ENCODE assay signal across 19 cellular contexts in genomic region chr18:36592282-36592681, GRCh38.
"Had no signal": no experiment of that assay in that cellular context is flagged by ENCODE, and none has a peak within 500 bp of the region (broad histone marks: within the 10 kb centered on the region; RNA-seq: fewer than 3 reads in every experiment).

No MANE protein-coding gene starts in this region.

- H3K4me1 ChIP-seq: prostate gland, right lobe of liver, spleen, testis had no signal

- H3K4me1 Mint-ChIP-seq: activated CD4-positive, alpha-beta T cell treated with anti-CD3 and anti-CD28 coated beads for 36 hours; activated naive CD8-positive, alpha-beta T cell treated with anti-CD3 and anti-CD28 coated beads, Interleukin-2, amount 10 ng/mL, durations not matched to agents 7 days and 5 days; T-cell had no signal

- H3K9me3 ChIP-seq: ascending aorta, prostate gland, right lobe of liver, spleen, testis had no signal

- H3K27me3 ChIP-seq: ascending aorta, right lobe of liver, spleen, testis had no signal

- H3K27ac Mint-ChIP-seq: activated CD4-positive, alpha-beta T cell treated with anti-CD3 and anti-CD28 coated beads for 36 hours; activated CD8-positive, alpha-beta T cell treated with anti-CD3 and anti-CD28 coated beads for 36 hours; activated naive CD8-positive, alpha-beta T cell treated with anti-CD3 and anti-CD28 coated beads, Interleukin-2, amount 10 ng/mL, durations not matched to agents 7 days and 5 days; naive thymus-derived CD4-positive, alpha-beta T cell; stimulated activated naive CD8-positive, alpha-beta T cell treated with anti-CD3 and anti-CD28 coated beads, Interleukin-15, Interleukin-2, amounts not matched to agents 100 ng/mL and 50 ng/mL, for 24 hours; T-cell had no signal

- DNase-seq: activated CD4-positive, alpha-beta T cell treated with anti-CD3 and anti-CD28 coated beads for 36 hours; activated CD8-positive, alpha-beta memory T cell treated with anti-CD3 and anti-CD28 coated beads, Interleukin-2, amount 50 U/mL, for 4 hours; activated CD8-positive, alpha-beta T cell treated with anti-CD3 and anti-CD28 coated beads for 36 hours; activated naive CD8-positive, alpha-beta T cell treated with anti-CD3 and anti-CD28 coated beads, Interleukin-2, amount 10 ng/mL, durations not matched to agents 7 days and 5 days; glutamatergic neuron; left colon; naive thymus-derived CD4-positive, alpha-beta T cell; occipital lobe; right lobe of liver; spleen; stimulated activated CD8-positive, alpha-beta memory T cell treated with anti-CD3 and anti-CD28 coated beads, Interleukin-4, amount 100 ng/mL, for 48 hours; T-cell; testis had no signal

- FAIRE-seq: colon, endothelial cell of umbilical vein had no signal

- H3K27ac ChIP-seq: ascending aorta, prostate gland, right lobe of liver, spleen, testis, VCaP had no signal

- H3K36me3 Mint-ChIP-seq: activated naive CD8-positive, alpha-beta T cell treated with anti-CD3 and anti-CD28 coated beads, Interleukin-2, amount 10 ng/mL, durations not matched to agents 7 days and 5 days; naive thymus-derived CD4-positive, alpha-beta T cell; T-cell had no signal

- H3K9me3 Mint-ChIP-seq: activated CD8-positive, alpha-beta T cell treated with anti-CD3 and anti-CD28 coated beads for 36 hours; activated naive CD8-positive, alpha-beta T cell treated with anti-CD3 and anti-CD28 coated beads, Interleukin-2, amount 10 ng/mL, durations not matched to agents 7 days and 5 days; naive thymus-derived CD4-positive, alpha-beta T cell; stimulated activated naive CD8-positive, alpha-beta T cell treated with anti-CD3 and anti-CD28 coated beads, Interleukin-15, Interleukin-2, amounts not matched to agents 100 ng/mL and 50 ng/mL, for 24 hours; T-cell had no signal

- ATAC-seq: activated CD4-positive, alpha-beta T cell treated with anti-CD3 and anti-CD28 coated beads for 36 hours; activated CD8-positive, alpha-beta T cell treated with anti-CD3 and anti-CD28 coated beads for 36 hours; left colon; naive thymus-derived CD4-positive, alpha-beta T cell; T-cell had no signal

- H3K36me3 ChIP-seq: ascending aorta, prostate gland, right lobe of liver, spleen had no signal

- H3K4me3 Mint-ChIP-seq: activated CD4-positive, alpha-beta T cell treated with anti-CD3 and anti-CD28 coated beads for 36 hours; activated CD8-positive, alpha-beta T cell treated with anti-CD3 and anti-CD28 coated beads for 36 hours; activated naive CD8-positive, alpha-beta T cell treated with anti-CD3 and anti-CD28 coated beads, Interleukin-2, amount 10 ng/mL, durations not matched to agents 7 days and 5 days; naive thymus-derived CD4-positive, alpha-beta T cell; stimulated activated naive CD8-positive, alpha-beta T cell treated with anti-CD3 and anti-CD28 coated beads, Interleukin-15, Interleukin-2, amounts not matched to agents 100 ng/mL and 50 ng/mL, for 24 hours; T-cell had no signal

- H3K27me3 Mint-ChIP-seq: activated naive CD8-positive, alpha-beta T cell treated with anti-CD3 and anti-CD28 coated beads, Interleukin-2, amount 10 ng/mL, durations not matched to agents 7 days and 5 days; stimulated activated naive CD8-positive, alpha-beta T cell treated with anti-CD3 and anti-CD28 coated beads, Interleukin-15, Interleukin-2, amounts not matched to agents 100 ng/mL and 50 ng/mL, for 24 hours; T-cell had no signal

- H3K4me3 ChIP-seq: ascending aorta, prostate gland, right lobe of liver, spleen, testis had no signal
